In the genomic region with DNA sequence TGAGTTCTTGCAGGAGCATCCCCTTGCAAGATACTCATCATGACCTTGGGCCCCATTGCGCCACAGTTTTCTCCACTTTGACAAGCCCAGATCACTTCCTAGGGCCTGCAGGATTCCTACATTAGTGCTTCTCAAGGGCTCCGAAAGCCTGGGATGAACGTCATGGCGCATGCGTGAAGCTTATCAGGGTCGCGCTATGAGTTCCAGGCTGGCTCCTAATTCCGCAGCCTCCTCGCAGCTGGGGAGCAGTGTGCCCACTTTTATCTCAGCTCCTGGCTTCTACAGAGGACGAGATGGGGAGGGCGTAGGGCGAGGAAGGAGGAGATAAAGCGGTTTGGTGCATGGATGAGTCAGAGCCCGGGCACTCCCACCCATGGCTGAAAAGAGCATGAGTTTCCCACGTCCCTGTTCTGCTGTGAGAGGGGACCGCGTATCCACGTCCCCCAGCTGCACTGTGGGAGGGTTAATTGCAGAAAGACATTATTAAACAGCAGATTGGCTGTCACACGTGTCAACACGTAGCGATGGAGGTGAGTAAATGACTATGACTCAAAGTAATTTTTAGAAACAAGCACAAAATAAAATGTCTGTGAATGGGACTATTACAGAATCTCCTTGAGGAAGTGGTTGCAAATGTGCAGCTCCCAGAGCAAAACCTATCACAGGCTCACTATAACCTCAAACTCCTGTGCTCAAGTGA, we compare ENCODE assay signal across 8 cellular contexts.
DNase-seq lines count a peak whose midpoint lies in the region; ATAC-seq, FAIRE-seq and TF ChIP-seq lines count a peak whose summit lies in the region.

No MANE protein-coding gene starts in this region.

- no peak for TF ChIP-seq CTCF in IMR-90 (conservative IDR thresholded peaks at IDR 0.05; ENCODE audit: low read depth, low read length)
- TF ChIP-seq CTCF in ascending aorta (IDR thresholded peaks at IDR 0.05): no peak
- TF ChIP-seq CTCF in HepG2 (CRISPR knock-in tag; IDR thresholded peaks at IDR 0.05): no peak
- no peak for TF ChIP-seq CTCF in endothelial cell (IDR thresholded peaks at IDR 0.05; ENCODE audit: unreplicated experiment)

- peak overlapping the region; percentile 58 for H2BK120ac ChIP-seq in IMR-90 (ENCODE audit: low read depth, low read length)

- in situ Hi-C loops in ACHN (cut with HindIII; ENCODE audit: low pct_ligation_motif_present, low pct_unique_long_range_greater_than_20kb, low sequenced_read_pairs) (no loop called here), IMR-90 (cut with MboI; ENCODE audit: low sequenced_read_pairs) (no loop called here), HepG2 (cut with HindIII; ENCODE audit: extremely low pct_ligation_motif_present, low pct_unique_long_range_greater_than_20kb) (no loop called here)

- intact Hi-C loops in IMR-90 (cut with micrococcal nuclease) (no loop called here), ascending aorta (cut with DNase I) (no loop called here), HepG2 (cut with micrococcal nuclease; ENCODE audit: unreplicated experiment) (no loop called here)

- H3K36me3 ChIP-seq in IMR-90 (ENCODE audit: control insufficient read depth, insufficient read depth, low read length): no peaks in the 10 kb centered on the region
- H3K36me3 ChIP-seq in ascending aorta: no peaks in the 10 kb centered on the region
- no peaks in the 10 kb centered on the region for H3K36me3 ChIP-seq in HepG2 (replicated peaks in 1 of 2; ENCODE audit: control insufficient read depth in 1 of 2, insufficient read depth in 2 of 2, low read length in 2 of 2)

- no peak overlapping the region; the same call in 1 of the 2 replicates for H2BK20ac ChIP-seq in IMR-90 (ENCODE audit: low read depth, low read length)

- no peak overlapping the region for H4K91ac ChIP-seq in IMR-90 (ENCODE audit: insufficient read depth, low read depth, low read length)

- peak overlapping the region; percentile 70 for H3K14ac ChIP-seq in IMR-90 (replicated peaks; ENCODE audit: low read depth, low read length)

- peak overlapping the region in 1 of 2 experiments; percentile 87; a peak in 2 of 4 replicates for H4K8ac ChIP-seq in IMR-90 (ENCODE audit: low read depth in 2 of 2, low read length in 2 of 2)

- dilution Hi-C loops in IMR-90 (cut with HindIII; ENCODE audit: low sequenced_read_pairs, unreplicated experiment): no loop called here

- no peak for TF ChIP-seq POLR2A in IMR-90 (IDR thresholded peaks at IDR 0.05; ENCODE audit: low read depth, low read length)
- TF ChIP-seq POLR2A in HepG2 (IDR thresholded peaks at IDR 0.05; ENCODE audit: insufficient read depth in 1 of 2, low read depth in 2 of 2, low read length in 2 of 2): no peak

- ATAC-seq in IMR-90 (ENCODE audit: low read depth) (peak; percentile 78), HepG2 (no peak), HG03354 (IDR thresholded peaks at IDR 0.05; ENCODE audit: poor library complexity, severe bottlenecking, unreplicated experiment) (no peak), GM18868 (IDR thresholded peaks at IDR 0.05; ENCODE audit: unreplicated experiment) (no peak)

- peak overlapping the region; percentile 72; the same call in 1 of the 2 replicates for H3K23ac ChIP-seq in IMR-90 (ENCODE audit: low read depth, low read length)

- H4K5ac ChIP-seq in IMR-90 (ENCODE audit: low read depth, low read length): peak overlapping the region; percentile 24; the same call in 1 of the 2 replicates

- POLR2A ChIA-PET in IMR-90 (lab: Charles Lee; ENCODE audit: unreplicated experiment) (no interaction called here), HepG2 (lab: Yijun Ruan, JAX) (interaction anchor here (1.6 to 2.4 kb wide), 2 partner anchors 42 to 79 kb away, joined by 3 to 9 read pairs; a partner anchor contains a TSS)

- no peaks in the 10 kb centered on the region for H3K9me3 Mint-ChIP-seq in endothelial cell (ENCODE audit: unreplicated experiment)

- no peak overlapping the region for H3K4me3 Mint-ChIP-seq in endothelial cell (ENCODE audit: unreplicated experiment)

- H4K20me1 ChIP-seq in IMR-90 (ENCODE audit: insufficient read depth, low read length) (no peaks in the 10 kb centered on the region), HepG2 (ENCODE audit: insufficient read depth, low read length) (no peaks in the 10 kb centered on the region)

- peak overlapping the region; percentile 71; the same call in 1 of the 2 replicates for H3K18ac ChIP-seq in IMR-90 (ENCODE audit: low read depth, low read length)

- no peak overlapping the region for H2BK15ac ChIP-seq in IMR-90 (ENCODE audit: low read depth, low read length)

- no peak overlapping the region for H3K27ac Mint-ChIP-seq in endothelial cell (ENCODE audit: unreplicated experiment)

- H3K36me3 Mint-ChIP-seq in endothelial cell (ENCODE audit: low read depth, unreplicated experiment): no peaks in the 10 kb centered on the region

- no peaks in the 10 kb centered on the region for H3K4me1 Mint-ChIP-seq in endothelial cell (ENCODE audit: unreplicated experiment)

- 21% methylated on average over 5 of the region's 21 CpGs; no CpG with 5 or more reads in 1 of the 2 experiments for WGBS in IMR-90 (ENCODE audit: extremely low coverage in 2 of 2, insufficient read length in 1 of 2), 2 experiments
- WGBS in HepG2 (ENCODE audit: low lambda C conversion rate): 89% methylated on average over 21 of the region's 21 CpGs

- no peak overlapping the region for H2AK5ac ChIP-seq in IMR-90 (ENCODE audit: low read depth, low read length)

- DNase-seq in ACHN: peak; percentile 65
- peak; percentile 66 for DNase-seq in IMR-90
- DNase-seq in ascending aorta (ENCODE audit: low spot score in 2 of 2): no peak
- no peak for DNase-seq in HepG2 (ENCODE audit: low spot score)
- DNase-seq in endothelial cell (ENCODE audit: low spot score): no peak
- DNase-seq in NCI-H1694 treated with DMSO at 0.1 percent for 48 hours (lab: John Stamatoyannopoulos, UW): no peak

- no peak for TF ChIP-seq EP300 in HepG2 (IDR thresholded peaks at IDR 0.05; ENCODE audit: low read depth in 2 of 2, low read length in 2 of 2)
- no peak for TF ChIP-seq EP300 in HepG2 (CRISPR knock-in tag; IDR thresholded peaks at IDR 0.05; ENCODE audit: borderline replicate concordance)

- H3K9me3 ChIP-seq in IMR-90 (ENCODE audit: control insufficient read depth, insufficient read depth, low read length) (no peaks in the 10 kb centered on the region), ascending aorta (no peaks in the 10 kb centered on the region), HepG2 (ENCODE audit: low read length) (no peaks in the 10 kb centered on the region)

- H2BK5ac ChIP-seq in IMR-90 (ENCODE audit: low read depth, low read length, poor library complexity, severe bottlenecking): peak overlapping the region; percentile 18

- peak overlapping the region; percentile 71 for H3K4me2 ChIP-seq in IMR-90 (ENCODE audit: low read depth, low read length)
- no peak overlapping the region for H3K4me2 ChIP-seq in HepG2 (ENCODE audit: low read depth, low read length)

- no peak for FAIRE-seq in HepG2 (lab: Jason Lieb, UNC)

- TF ChIP-seq RAD21 in IMR-90 (IDR thresholded peaks at IDR 0.05; ENCODE audit: low read length): no peak
- no peak for TF ChIP-seq RAD21 in HepG2 (CRISPR knock-in tag; IDR thresholded peaks at IDR 0.05)

- peak overlapping the region; percentile 31 for H2AK9ac ChIP-seq in IMR-90 (replicated peaks; ENCODE audit: low read depth, low read length, poor library complexity)

- H3K4me1 ChIP-seq in IMR-90 (ENCODE audit: control insufficient read depth, insufficient read depth, low read length): peaks cover 8% of the 10 kb centered on the region
- H3K4me1 ChIP-seq in ascending aorta: no peaks in the 10 kb centered on the region
- peaks cover 54% of the 10 kb centered on the region for H3K4me1 ChIP-seq in HepG2 (ENCODE audit: insufficient read depth, low read length)

- H3K79me2 ChIP-seq in HepG2 (ENCODE audit: insufficient read depth, low read length): no peaks in the 10 kb centered on the region

- peak overlapping the region; percentile 6 for H3K27ac ChIP-seq in IMR-90 (ENCODE audit: insufficient read depth, low read length)
- H3K27ac ChIP-seq in ascending aorta: no peak overlapping the region
- H3K27ac ChIP-seq in HepG2 (ENCODE audit: extremely low read length, insufficient read depth, low read length): peak overlapping the region; percentile 77

- H3K27me3 Mint-ChIP-seq in endothelial cell (ENCODE audit: unreplicated experiment): no peaks in the 10 kb centered on the region

- H3K27me3 ChIP-seq in IMR-90 (ENCODE audit: control insufficient read depth, insufficient read depth, low read length) (no peaks in the 10 kb centered on the region), ascending aorta (no peaks in the 10 kb centered on the region), HepG2 (ENCODE audit: control insufficient read depth in 1 of 2, insufficient read depth in 2 of 2, low read length in 2 of 2) (no peaks in the 10 kb centered on the region)

- H3K79me1 ChIP-seq in IMR-90 (ENCODE audit: low read depth in 1 of 2, low read length in 2 of 2): no peaks in the 10 kb centered on the region

- H3K56ac ChIP-seq in IMR-90 (ENCODE audit: extremely low read depth, insufficient read depth, low read length): no peak overlapping the region

- H3K4ac ChIP-seq in IMR-90 (ENCODE audit: low read depth, low read length): peak overlapping the region; percentile 83

- H2AFZ ChIP-seq in IMR-90 (replicated peaks; ENCODE audit: low read length, poor library complexity) (peak overlapping the region; percentile 90), HepG2 (ENCODE audit: low read length) (no peak overlapping the region)

- BruUV-seq in IMR-90 (replicated peaks; lab: Mats Ljungman, UMichigan) (no TSS peak), HepG2 (replicated peaks; lab: Mats Ljungman, UMichigan) (no TSS peak)

- H3K9ac ChIP-seq in IMR-90 (ENCODE audit: low read depth, low read length) (no peak overlapping the region), HepG2 (ENCODE audit: insufficient read depth, low read depth, low read length) (no peak overlapping the region)

- peak overlapping the region; percentile 35; the same call in 1 of the 2 replicates for H3K4me3 ChIP-seq in IMR-90 (ENCODE audit: insufficient read depth, low read depth, low read length)
- H3K4me3 ChIP-seq in ascending aorta: peak overlapping the region; percentile 40 to 44
- no peak overlapping the region for H3K4me3 ChIP-seq in HepG2 (replicated peaks in 1 of 3; ENCODE audit: insufficient read depth in 1 of 3, low read depth in 2 of 3, low read length in 3 of 3)

- CTCF ChIA-PET in IMR-90 (lab: Yijun Ruan, JAX): no interaction called here
- CTCF ChIA-PET in HepG2 (lab: Yijun Ruan, JAX; ENCODE audit: low intra/inter-chr PET ratio, low total read pairs): no interaction called here

- no peaks in the 10 kb centered on the region; the same call in 1 of the 2 replicates for H3K9me1 ChIP-seq in IMR-90 (ENCODE audit: insufficient read depth, low read length)

TF ChIP-seq in IMR-90, 13 proteins besides CTCF, POLR2A, EP300 and RAD21 (continues in another document):
- TF ChIP-seq BHLHE40 (IDR thresholded peaks at IDR 0.05; ENCODE audit: low read depth, low read length) (peak; percentile 44; the same call in 1 of the 2 replicates), RFX5 (IDR thresholded peaks at IDR 0.05; ENCODE audit: low read depth, low read length) (no peak), FOS (IDR thresholded peaks at IDR 0.05; ENCODE audit: low read depth, low read length) (peak; percentile 63; the same call in 1 of the 2 replicates)

Comparison
In these comparisons a context has a peak if more than half of its experiments do, and no peak if none do; other contexts are left out.
1. DNase-seq: peak in ACHN (single experiment) and IMR-90 (single experiment); none in ascending aorta (0 of 2), HepG2 (single experiment), endothelial cell (single experiment) and NCI-H1694 treated with DMSO at 0.1 percent for 48 hours (single experiment).
2. H3K27ac ChIP-seq: peak in IMR-90 (single experiment) and HepG2 (single experiment); none in ascending aorta (0 of 2).
3. H3K4me3 ChIP-seq: peak in IMR-90 (single experiment) and ascending aorta (2 of 2); none in HepG2 (0 of 3).